12 cellular contexts compared by ENCODE assay signal in genomic region chr4:104425003-104425402, GRCh38.
DNase-seq lines count a peak whose midpoint lies in the region; ATAC-seq, FAIRE-seq and TF ChIP-seq lines count a peak whose summit lies in the region.
"Had no signal": no experiment of that assay in that cellular context is flagged by ENCODE, and none has a peak within 500 bp of the region (broad histone marks: within the 10 kb centered on the region; RNA-seq: fewer than 3 reads in every experiment).

No MANE protein-coding gene starts in this region.

- H3K79me1 ChIP-seq in neuronal stem cell (ENCODE audit: low read depth, low read length) = no peaks in the 10 kb centered on the region

- POLR2A ChIA-PET in HepG2 (lab: Yijun Ruan, JAX) = no interaction called here

- H3K4me3 Mint-ChIP-seq in immature natural killer cell = no peak overlapping the region
- H3K4me3 Mint-ChIP-seq: activated CD4-positive, alpha-beta T cell treated with anti-CD3 and anti-CD28 coated beads, Interleukin-2, amount 10 ng/mL, durations not matched to agents 24 days and 14 days; activated naive CD8-positive, alpha-beta T cell treated with anti-CD3 and anti-CD28 coated beads, Interleukin-2, amount 50 U/mL, for 24 hours had no signal

- H2BK120ac ChIP-seq in neuronal stem cell (ENCODE audit: low read depth, low read length) = no peak overlapping the region

- no peaks in the 10 kb centered on the region for H3K4me1 Mint-ChIP-seq in immature natural killer cell
- H3K4me1 Mint-ChIP-seq: activated CD4-positive, alpha-beta T cell treated with anti-CD3 and anti-CD28 coated beads, Interleukin-2, amount 10 ng/mL, durations not matched to agents 24 days and 14 days; activated naive CD8-positive, alpha-beta T cell treated with anti-CD3 and anti-CD28 coated beads, Interleukin-2, amount 50 U/mL, for 24 hours had no signal

- no peaks in the 10 kb centered on the region for H3K79me2 ChIP-seq in HepG2 (ENCODE audit: insufficient read depth, low read length)

- H3K4me3 ChIP-seq in liver (ENCODE audit: low read depth in 1 of 3, low read length in 3 of 3) (peak overlapping the region; percentile 60 to 71 (median 63)), HepG2 (replicated peaks in 1 of 3; ENCODE audit: insufficient read depth in 1 of 3, low read depth in 2 of 3, low read length in 3 of 3) (no peak overlapping the region), neuronal stem cell (ENCODE audit: low read length in 2 of 2) (peak overlapping the region in 1 of 2 donors; percentile 33), aorta (ENCODE audit: low read length in 2 of 2) (peak overlapping the region; percentile 25 to 64)

- no peak overlapping the region for H4K91ac ChIP-seq in neuronal stem cell (ENCODE audit: low read depth, low read length, poor library complexity)

- no TSS peak for BruUV-seq in HepG2 (replicated peaks; lab: Mats Ljungman, UMichigan)

- CTCF ChIA-PET in HepG2 (lab: Yijun Ruan, JAX; ENCODE audit: low intra/inter-chr PET ratio, low total read pairs) = no interaction called here

- no peak overlapping the region for H3K4ac ChIP-seq in neuronal stem cell (ENCODE audit: low read length)

- no peak overlapping the region for H3K4me2 ChIP-seq in HepG2 (ENCODE audit: low read depth, low read length)
- peak overlapping the region; percentile 36 for H3K4me2 ChIP-seq in neuronal stem cell (ENCODE audit: insufficient read depth, low read length, poor library complexity, severe bottlenecking)

- H3K36me3 Mint-ChIP-seq in immature natural killer cell = no peaks in the 10 kb centered on the region

- H3K27me3 ChIP-seq in liver (ENCODE audit: control insufficient read depth in 4 of 4, insufficient read depth in 4 of 4, low read length in 3 of 4) (no peaks in the 10 kb centered on the region), HepG2 (ENCODE audit: control insufficient read depth in 1 of 2, insufficient read depth in 2 of 2, low read length in 2 of 2) (no peaks in the 10 kb centered on the region), neuronal stem cell (ENCODE audit: control insufficient read depth in 3 of 3, insufficient read depth in 3 of 3, low read depth in 1 of 3, low read length in 3 of 3) (no peaks in the 10 kb centered on the region), aorta (ENCODE audit: control insufficient read depth in 1 of 2, insufficient read depth in 2 of 2, low read length in 1 of 2) (no peaks in the 10 kb centered on the region)

- H3K27ac ChIP-seq in liver (ENCODE audit: low read depth in 1 of 2, low read length in 2 of 2) (no peak overlapping the region), HepG2 (ENCODE audit: extremely low read length, insufficient read depth, low read length) (no peak overlapping the region), neuronal stem cell (replicated peaks; ENCODE audit: low read length) (peak overlapping the region; percentile 70), aorta (ENCODE audit: low read depth in 1 of 2, low read length in 2 of 2) (no peak overlapping the region)

- H3K9me3 Mint-ChIP-seq in immature natural killer cell = no peaks in the 10 kb centered on the region
- H3K9me3 Mint-ChIP-seq: activated CD4-positive, alpha-beta T cell treated with anti-CD3 and anti-CD28 coated beads, Interleukin-2, amount 10 ng/mL, durations not matched to agents 24 days and 14 days had no signal

- no peak overlapping the region for H2BK5ac ChIP-seq in neuronal stem cell (ENCODE audit: low read length)

- no peak overlapping the region for H3K18ac ChIP-seq in neuronal stem cell (ENCODE audit: low read length)

- no peak for TF ChIP-seq RAD21 in liver (IDR thresholded peaks at IDR 0.05)
- no peak for TF ChIP-seq RAD21 in HepG2 (CRISPR knock-in tag; IDR thresholded peaks at IDR 0.05)

- H3K9ac ChIP-seq in liver (ENCODE audit: low read depth in 1 of 2, low read length in 2 of 2) (peak overlapping the region in 1 of 2 donors; percentile 54), HepG2 (ENCODE audit: insufficient read depth, low read depth, low read length) (no peak overlapping the region), neuronal stem cell (ENCODE audit: low read depth, low read length, poor library complexity) (no peak overlapping the region)

- no peak overlapping the region for H2AK5ac ChIP-seq in neuronal stem cell (ENCODE audit: low read depth, low read length)

- H2BK12ac ChIP-seq in neuronal stem cell (ENCODE audit: low read length) = no peak overlapping the region

- in situ Hi-C loops in HepG2 (cut with HindIII; ENCODE audit: extremely low pct_ligation_motif_present, low pct_unique_long_range_greater_than_20kb) = no loop called here

- H3K4me1 ChIP-seq in liver (ENCODE audit: control insufficient read depth in 4 of 4, insufficient read depth in 4 of 4, low read length in 3 of 4) (peaks cover 0 to 8% (median 2%) of the 10 kb centered on the region in 4 donors), HepG2 (ENCODE audit: insufficient read depth, low read length) (no peaks in the 10 kb centered on the region), neuronal stem cell (ENCODE audit: control insufficient read depth in 2 of 2, insufficient read depth in 1 of 2, low read depth in 1 of 2, low read length in 2 of 2) (peaks cover 13 to 45% of the 10 kb centered on the region in 2 donors), aorta (ENCODE audit: control insufficient read depth in 1 of 2, insufficient read depth in 2 of 2, low read length in 2 of 2) (no peaks in the 10 kb centered on the region)

- no peak for TF ChIP-seq EP300 in HepG2 (IDR thresholded peaks at IDR 0.05; ENCODE audit: low read depth in 2 of 2, low read length in 2 of 2)
- no peak for TF ChIP-seq EP300 in HepG2 (CRISPR knock-in tag; IDR thresholded peaks at IDR 0.05; ENCODE audit: borderline replicate concordance)

- H3K23ac ChIP-seq in neuronal stem cell (ENCODE audit: low read depth, low read length, poor library complexity) = no peak overlapping the region

- TF ChIP-seq POLR2A in HepG2 (IDR thresholded peaks at IDR 0.05; ENCODE audit: insufficient read depth in 1 of 2, low read depth in 2 of 2, low read length in 2 of 2) = no peak

- no peak for ATAC-seq in HepG2
- no peak for ATAC-seq in aorta (ENCODE audit: low FRiP score)
- ATAC-seq: activated naive CD8-positive, alpha-beta T cell treated with anti-CD3 and anti-CD28 coated beads, Interleukin-2, amount 50 U/mL, for 24 hours had no signal

- FAIRE-seq in HepG2 (lab: Jason Lieb, UNC) = no peak
- FAIRE-seq: GM19239 had no signal

- no peak overlapping the region for H2BK15ac ChIP-seq in neuronal stem cell (ENCODE audit: low read length)

- TF ChIP-seq CTCF in liver (IDR thresholded peaks at IDR 0.05; ENCODE audit: low read depth, low read length, missing input control) = no peak
- no peak for TF ChIP-seq CTCF in HepG2 (CRISPR knock-in tag; IDR thresholded peaks at IDR 0.05)

- H3K27ac Mint-ChIP-seq in immature natural killer cell = no peak overlapping the region
- H3K27ac Mint-ChIP-seq: activated CD4-positive, alpha-beta T cell treated with anti-CD3 and anti-CD28 coated beads, Interleukin-2, amount 10 ng/mL, durations not matched to agents 24 days and 14 days; activated naive CD8-positive, alpha-beta T cell treated with anti-CD3 and anti-CD28 coated beads, Interleukin-2, amount 50 U/mL, for 24 hours had no signal

- intact Hi-C loops in HepG2 (cut with micrococcal nuclease; ENCODE audit: unreplicated experiment) = no loop called here
- intact Hi-C loops in head of caudate nucleus (cut with DNase I) = no loop called here
- intact Hi-C loops in aorta (cut with DNase I) = no loop called here

- H3K14ac ChIP-seq in neuronal stem cell (ENCODE audit: low read length) = no peak overlapping the region

- H3K27me3 Mint-ChIP-seq in immature natural killer cell (ENCODE audit: low read depth in 3 of 3) = peaks cover 0 to 3% (median 1%) of the 10 kb centered on the region in 3 donors
- H3K27me3 Mint-ChIP-seq: activated CD4-positive, alpha-beta T cell treated with anti-CD3 and anti-CD28 coated beads, Interleukin-2, amount 10 ng/mL, durations not matched to agents 24 days and 14 days; activated naive CD8-positive, alpha-beta T cell treated with anti-CD3 and anti-CD28 coated beads, Interleukin-2, amount 50 U/mL, for 24 hours had no signal

- DNase-seq in HepG2 (ENCODE audit: low spot score) = no peak
- DNase-seq in head of caudate nucleus = peak in 40 of 42 donors; percentile 11 to 69 (median 46)
- DNase-seq in neuronal stem cell (ENCODE audit: low spot score) = no peak
- no peak for DNase-seq in aorta
- DNase-seq in immature natural killer cell = no peak
- no peak for DNase-seq in NCI-H2029 treated with DMSO at 0.1 percent for 48 hours (lab: John Stamatoyannopoulos, UW)
- DNase-seq in activated CD4-positive, alpha-beta T cell treated with anti-CD3 and anti-CD28 coated beads, Interleukin-2, amount 50 U/mL, for 1 hour = no peak
- DNase-seq: activated CD4-positive, alpha-beta T cell treated with anti-CD3 and anti-CD28 coated beads, Interleukin-2, amount 10 ng/mL, durations not matched to agents 24 days and 14 days; activated naive CD8-positive, alpha-beta T cell treated with anti-CD3 and anti-CD28 coated beads, Interleukin-2, amount 50 U/mL, for 24 hours; NCI-H1930 had no signal

- no peaks in the 10 kb centered on the region for H3K9me3 ChIP-seq in liver (ENCODE audit: control insufficient read depth in 4 of 4, low read length in 3 of 4)
- no peaks in the 10 kb centered on the region for H3K9me3 ChIP-seq in HepG2 (ENCODE audit: low read length)
- H3K9me3 ChIP-seq in neuronal stem cell (replicated peaks in 1 of 2; ENCODE audit: control insufficient read depth in 2 of 2, insufficient read depth in 1 of 2, low read depth in 1 of 2, low read length in 2 of 2) = peaks cover 3 to 11% of the 10 kb centered on the region in 2 donors
- no peaks in the 10 kb centered on the region for H3K9me3 ChIP-seq in aorta (ENCODE audit: control insufficient read depth, low read length)

- H2AFZ ChIP-seq in HepG2 (ENCODE audit: low read length) (no peak overlapping the region), neuronal stem cell (ENCODE audit: low read length) (peak overlapping the region; percentile 61)

- no peaks in the 10 kb centered on the region for H4K20me1 ChIP-seq in HepG2 (ENCODE audit: insufficient read depth, low read length)

- 10% methylated on average over 8 of the region's 8 CpGs for WGBS in liver
- 0% methylated on average over 8 of the region's 8 CpGs for WGBS in HepG2 (ENCODE audit: low lambda C conversion rate)
- no CpG with 5 or more reads among the region's 8 CpGs for WGBS in neuronal stem cell (ENCODE audit: extremely low coverage in 2 of 2, insufficient read length in 2 of 2, insufficient replicate concordance in 1 of 2), 2 donors
- WGBS in aorta, 2 donors = 2% methylated on average over 8 of the region's 8 CpGs

- H3K36me3 ChIP-seq in liver (ENCODE audit: control insufficient read depth in 4 of 4, insufficient read depth in 3 of 4, low read depth in 1 of 4, low read length in 3 of 4) (no peaks in the 10 kb centered on the region), HepG2 (replicated peaks in 1 of 2; ENCODE audit: control insufficient read depth in 1 of 2, insufficient read depth in 2 of 2, low read length in 2 of 2) (no peaks in the 10 kb centered on the region), neuronal stem cell (replicated peaks in 1 of 2; ENCODE audit: control insufficient read depth in 2 of 2, insufficient read depth in 2 of 2, low read length in 2 of 2) (no peaks in the 10 kb centered on the region), aorta (ENCODE audit: control insufficient read depth in 1 of 2, insufficient read depth in 2 of 2, low read length in 1 of 2) (no peaks in the 10 kb centered on the region)

- no peak overlapping the region for H4K8ac ChIP-seq in neuronal stem cell (ENCODE audit: low read depth, low read length)

Comparison
In these comparisons a context has a peak if more than half of its experiments do, and no peak if none do; other contexts are left out.
1. H3K4me3 ChIP-seq: peak in liver (3 of 3) and aorta (2 of 2); none in HepG2 (0 of 3).
2. DNase-seq: peak in head of caudate nucleus (40 of 42); none in HepG2 (single experiment), neuronal stem cell (single experiment), aorta (0 of 2), immature natural killer cell (0 of 3), NCI-H2029 treated with DMSO at 0.1 percent for 48 hours (single experiment) and activated CD4-positive, alpha-beta T cell treated with anti-CD3 and anti-CD28 coated beads, Interleukin-2, amount 50 U/mL, for 1 hour (single experiment).